Comparison of ENCODE assay signal across 10 cellular contexts in the genomic region with DNA sequence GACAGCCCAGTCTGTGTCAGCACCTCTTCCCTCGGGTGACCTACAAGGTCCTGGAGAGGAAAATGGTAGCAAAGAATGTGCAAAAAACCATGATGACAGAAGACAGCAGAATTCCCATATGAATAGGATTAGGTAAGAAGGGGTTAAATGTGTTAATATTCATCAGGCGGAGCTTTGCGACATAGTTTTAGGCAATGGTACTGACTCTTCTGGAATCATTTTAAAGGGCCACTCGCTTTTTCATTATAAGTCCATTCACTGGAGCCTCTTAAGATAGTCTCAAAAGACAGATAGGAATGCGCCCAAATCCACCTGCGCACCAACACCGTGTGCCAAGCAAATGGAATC. TPM values are rescaled to one million over a fixed set of nuclear protein-coding genes. Genes with fewer than 3 reads are reported as not detected.
DNase-seq lines count a peak whose midpoint lies in the region; ATAC-seq and TF ChIP-seq lines count a peak whose summit lies in the region.
"Had no signal": no experiment of that assay in that cellular context is flagged by ENCODE, and none has a peak within 500 bp of the region (broad histone marks: within the 10 kb centered on the region; RNA-seq: fewer than 3 reads in every experiment).

No MANE protein-coding gene starts in this region.

- DNase-seq in AG04450 (ENCODE audit: low read depth, low spot score), result no peak
- DNase-seq in right cardiac atrium, result no peak
- no peak for DNase-seq in progenitor cell of endocrine pancreas (ENCODE audit: low spot score, unreplicated experiment)
- no peak for DNase-seq in NCI-H1048 (lab: John Stamatoyannopoulos, UW)
- DNase-seq in stimulated activated CD4-positive, alpha-beta T cell treated with anti-CD3 and anti-CD28 coated beads, Interleukin-4, amount 100 ng/mL, for 1 hour, result no peak
- no peak for DNase-seq in T-helper 2 cell treated with Interferon-gamma antibody and Interleukin-4, amounts not matched to agents 5 μg/mL and 100 μg/mL, for 36 hours (ENCODE audit: low spot score)
- DNase-seq: BE2C, brain microvascular endothelial cell had no signal

- peak overlapping the region; percentile 31; the same call in 1 of the 2 replicates for H3K4me3 ChIP-seq in AG04450 (ENCODE audit: low read depth, low read length)
- H3K4me3 ChIP-seq in WI38 (ENCODE audit: low read depth, low read length), result peak overlapping the region; percentile 43
- H3K4me3 ChIP-seq in right cardiac atrium (ENCODE audit: low read length), result no peak overlapping the region

- H3K27ac ChIP-seq in AG04450 (ENCODE audit: low read depth, low read length) (no peak overlapping the region), right cardiac atrium (ENCODE audit: low read length) (peak overlapping the region; percentile 54)
- H3K27ac ChIP-seq: brain microvascular endothelial cell had no signal

- POLR2A ChIA-PET in AG04450 (lab: Yijun Ruan, JAX), result no interaction called here

- no peaks in the 10 kb centered on the region for H3K9me3 Mint-ChIP-seq in progenitor cell of endocrine pancreas (ENCODE audit: low read depth)
- no peaks in the 10 kb centered on the region for H3K9me3 Mint-ChIP-seq in T-helper 2 cell treated with Interferon-gamma antibody and Interleukin-4, amounts not matched to agents 5 μg/mL and 100 μg/mL, for 36 hours

- H3K4me3 Mint-ChIP-seq in progenitor cell of endocrine pancreas (ENCODE audit: low read depth), result peak overlapping the region; percentile 58
- H3K4me3 Mint-ChIP-seq in T-helper 2 cell treated with Interferon-gamma antibody and Interleukin-4, amounts not matched to agents 5 μg/mL and 100 μg/mL, for 36 hours, result no peak overlapping the region

- ATAC-seq in right cardiac atrium, result peak; percentile 14 to 15
- ATAC-seq in HG02759 (IDR thresholded peaks at IDR 0.05; ENCODE audit: unreplicated experiment), result no peak

- no peaks in the 10 kb centered on the region for H3K27me3 Mint-ChIP-seq in progenitor cell of endocrine pancreas
- no peaks in the 10 kb centered on the region for H3K27me3 Mint-ChIP-seq in T-helper 2 cell treated with Interferon-gamma antibody and Interleukin-4, amounts not matched to agents 5 μg/mL and 100 μg/mL, for 36 hours (ENCODE audit: low read depth)

- TF ChIP-seq CTCF in AG04450 (IDR thresholded peaks at IDR 0.05; ENCODE audit: low read depth, low read length), result no peak
- TF ChIP-seq CTCF in WI38 (IDR thresholded peaks at IDR 0.05; ENCODE audit: low read depth, low read length), result no peak
- no peak for TF ChIP-seq CTCF in progenitor cell of endocrine pancreas (IDR thresholded peaks at IDR 0.05; ENCODE audit: unreplicated experiment)

- H3K4me1 Mint-ChIP-seq in progenitor cell of endocrine pancreas (ENCODE audit: low read depth), result peaks cover 78% of the 10 kb centered on the region
- no peaks in the 10 kb centered on the region for H3K4me1 Mint-ChIP-seq in T-helper 2 cell treated with Interferon-gamma antibody and Interleukin-4, amounts not matched to agents 5 μg/mL and 100 μg/mL, for 36 hours (ENCODE audit: low read depth)

- CTCF ChIA-PET in AG04450 (lab: Charles Lee), result no interaction called here

- H3K27me3 ChIP-seq in AG04450 (ENCODE audit: control insufficient read depth, insufficient read depth, low read length) (no peaks in the 10 kb centered on the region), right cardiac atrium (ENCODE audit: control insufficient read depth, insufficient read depth) (no peaks in the 10 kb centered on the region)
- H3K27me3 ChIP-seq: BE2C, brain microvascular endothelial cell had no signal

- 41% methylated on average over 7 of the region's 7 CpGs for WGBS in right cardiac atrium

- H3K27ac Mint-ChIP-seq in progenitor cell of endocrine pancreas, result peak overlapping the region; percentile 97
- H3K27ac Mint-ChIP-seq in T-helper 2 cell treated with Interferon-gamma antibody and Interleukin-4, amounts not matched to agents 5 μg/mL and 100 μg/mL, for 36 hours, result no peak overlapping the region

- intact Hi-C loops in right cardiac atrium (cut with DNase I), result no loop called here

- H3K9me3 ChIP-seq in AG04450 (ENCODE audit: control insufficient read depth, insufficient read depth, low read length), result no peaks in the 10 kb centered on the region
- no peaks in the 10 kb centered on the region for H3K9me3 ChIP-seq in right cardiac atrium (ENCODE audit: control insufficient read depth, low read length)
- H3K9me3 ChIP-seq: BE2C had no signal

- H3K4me1 ChIP-seq in right cardiac atrium (ENCODE audit: control insufficient read depth, insufficient read depth, low read length), result peaks cover 14% of the 10 kb centered on the region

- H3K36me3 Mint-ChIP-seq in progenitor cell of endocrine pancreas (ENCODE audit: insufficient read depth), result peaks cover 2% of the 10 kb centered on the region
- no peaks in the 10 kb centered on the region for H3K36me3 Mint-ChIP-seq in T-helper 2 cell treated with Interferon-gamma antibody and Interleukin-4, amounts not matched to agents 5 μg/mL and 100 μg/mL, for 36 hours (ENCODE audit: low read depth)

RNA-seq across cellular contexts. Expression of gene DLG5, which starts 38.2 kb away (rescaled TPM):
- polyA plus RNA-seq in AG04450 (2011; rRNA removed) (16.3 and 21.9 TPM in 2 replicates), right cardiac atrium (6.6 TPM)
- polyA minus RNA-seq in AG04450 (2011; rRNA and poly(A)+ RNA removed), result 37.3 and 43.2 TPM in 2 replicates
- total RNA-seq in right cardiac atrium (10 to 100 TPM; 10.9 to 14.3 (median 12.6) TPM), progenitor cell of endocrine pancreas (132 and 149 TPM in 2 replicates)
